ENCODE assay signal across 20 cellular contexts in the genomic region with DNA sequence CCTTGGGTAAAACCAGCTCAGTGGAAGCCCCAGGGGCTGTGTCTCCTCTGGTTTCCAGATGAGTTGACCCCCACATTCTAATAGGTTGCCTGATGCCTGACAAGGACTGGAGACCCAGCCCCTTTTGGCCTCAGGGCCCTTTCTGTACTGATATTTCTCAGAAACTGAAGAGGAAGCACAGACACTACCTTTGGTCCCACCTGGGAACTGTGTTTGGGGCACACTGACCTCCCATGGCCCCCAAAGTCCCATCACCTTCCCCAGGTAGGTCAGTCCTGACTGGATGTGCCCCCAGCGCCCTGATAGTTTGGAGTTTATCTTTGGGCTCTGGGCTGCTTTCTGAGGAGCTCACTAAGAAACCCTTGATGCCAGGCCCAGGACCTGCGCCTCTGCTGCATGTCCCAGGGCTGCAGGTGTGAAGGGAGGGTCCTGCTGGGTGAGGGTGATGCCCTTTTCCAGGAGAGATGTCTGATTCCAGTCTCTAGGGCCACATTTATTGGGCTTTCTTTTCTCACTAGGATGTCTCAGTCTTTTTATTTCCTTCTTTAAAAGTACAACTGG.
"Had no signal": no experiment of that assay in that cellular context is flagged by ENCODE, and none has a peak within 500 bp of the region (broad histone marks: within the 10 kb centered on the region; RNA-seq: fewer than 3 reads in every experiment).

No MANE protein-coding gene starts in this region.

- H3K4me3 Mint-ChIP-seq: naive thymus-derived CD8-positive, alpha-beta T cell; stimulated activated naive CD8-positive, alpha-beta T cell treated with anti-CD3 and anti-CD28 coated beads, Interleukin-15, amount 100 ng/mL, for 72 hours; type B pancreatic cell had no signal

- H3K27ac Mint-ChIP-seq: stimulated activated naive CD8-positive, alpha-beta T cell treated with anti-CD3 and anti-CD28 coated beads, Interleukin-15, amount 100 ng/mL, for 72 hours; type B pancreatic cell had no signal

- DNase-seq: hippocampal formation; left colon; left lung; lower lobe of right lung; mammary epithelial cell; mesenchymal stem cell; naive thymus-derived CD8-positive, alpha-beta T cell; pancreas; posterior cingulate gyrus; retina; right cardiac atrium; stimulated activated CD4-positive, alpha-beta T cell treated with anti-CD3 and anti-CD28 coated beads, Interleukin-12 subunit alpha, Interleukin-12 subunit beta, amount 100 ng/mL, for 4 hours; stimulated activated CD4-positive, alpha-beta T cell treated with anti-CD3 and anti-CD28 coated beads, Interleukin-15, amount 100 ng/mL, for 24 hours; stimulated activated CD4-positive, alpha-beta T cell treated with anti-CD3 and anti-CD28 coated beads, Interleukin-4, amount 100 ng/mL, for 1 hour; stimulated activated naive CD4-positive, alpha-beta T cell treated with Interleukin-2 at 50 U/mL for 16 hours; stimulated activated naive CD8-positive, alpha-beta T cell treated with anti-CD3 and anti-CD28 coated beads, Interleukin-15, amount 100 ng/mL, for 72 hours; substantia nigra; uterus had no signal

- H3K9me3 Mint-ChIP-seq: naive thymus-derived CD8-positive, alpha-beta T cell; stimulated activated naive CD8-positive, alpha-beta T cell treated with anti-CD3 and anti-CD28 coated beads, Interleukin-15, amount 100 ng/mL, for 72 hours; type B pancreatic cell had no signal

- H3K27me3 Mint-ChIP-seq: naive thymus-derived CD8-positive, alpha-beta T cell; stimulated activated naive CD8-positive, alpha-beta T cell treated with anti-CD3 and anti-CD28 coated beads, Interleukin-15, amount 100 ng/mL, for 72 hours had no signal

- ATAC-seq: left colon; left lung; lower lobe of right lung; naive thymus-derived CD8-positive, alpha-beta T cell; pancreas; right cardiac atrium; sciatic nerve; stimulated activated naive CD8-positive, alpha-beta T cell treated with anti-CD3 and anti-CD28 coated beads, Interleukin-15, amount 100 ng/mL, for 72 hours had no signal

- H3K36me3 Mint-ChIP-seq: naive thymus-derived CD8-positive, alpha-beta T cell; type B pancreatic cell had no signal
